In the genomic region with DNA sequence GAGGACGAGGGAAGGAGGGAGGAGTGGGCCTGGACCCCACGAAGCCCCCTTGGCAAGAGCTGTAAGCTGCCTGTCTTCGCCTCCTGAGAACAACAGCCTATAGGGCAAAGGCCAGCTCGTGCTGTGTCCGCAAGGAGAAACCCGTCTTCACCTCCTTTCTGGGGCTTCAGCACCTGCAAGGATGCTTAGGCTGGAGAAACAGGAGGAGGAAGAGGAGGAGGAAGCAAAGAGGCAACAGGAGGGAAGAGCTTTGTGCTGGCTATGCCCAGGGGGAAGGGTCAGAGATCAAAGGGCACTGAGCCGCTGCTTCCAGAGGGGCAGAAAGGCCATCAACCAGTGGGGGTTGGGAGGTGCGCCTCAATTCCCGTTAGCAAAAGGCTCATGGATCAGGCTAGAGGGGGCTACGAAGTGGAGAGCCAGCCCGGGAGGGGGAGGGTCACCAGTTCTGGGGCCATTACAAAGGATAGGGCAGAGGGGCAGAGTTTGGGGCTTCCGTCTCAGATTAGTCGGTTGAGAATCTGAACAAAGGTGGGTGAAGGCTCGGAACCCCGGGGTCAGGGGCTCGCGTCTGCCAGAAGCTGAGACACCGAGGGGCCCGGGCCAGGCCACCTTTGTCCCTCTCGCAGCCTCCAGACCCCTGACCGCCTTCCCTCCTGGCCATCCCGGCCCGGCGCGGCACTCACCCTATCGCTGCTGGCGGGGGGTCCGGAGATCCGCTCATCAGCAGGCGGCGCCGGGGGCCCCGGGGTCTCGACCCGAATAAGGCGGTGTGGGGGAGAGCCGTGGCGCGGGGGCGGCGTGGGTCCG, we compare ENCODE assay signal across 8 cellular contexts. TPM values are rescaled to one million over a fixed set of nuclear protein-coding genes. Genes with fewer than 3 reads are reported as not detected.
DNase-seq lines count a peak whose midpoint lies in the region; ATAC-seq and TF ChIP-seq lines count a peak whose summit lies in the region.

No MANE protein-coding gene starts in this region.

- peak overlapping the region; percentile 80 to 88 for H3K4me3 Mint-ChIP-seq in effector memory CD8-positive, alpha-beta T cell

- no peaks in the 10 kb centered on the region for H3K36me3 Mint-ChIP-seq in effector memory CD8-positive, alpha-beta T cell (ENCODE audit: insufficient read depth)

- H2AFZ ChIP-seq in Karpas-422 (ENCODE audit: low read length), result no peak overlapping the region
- H2AFZ ChIP-seq in neural cell (ENCODE audit: low read depth, low read length), result peak overlapping the region; percentile 61

- peak; percentile 9 for TF ChIP-seq EP300 in neural cell (conservative IDR thresholded peaks at IDR 0.05; ENCODE audit: poor library complexity, severe bottlenecking)

- TF ChIP-seq CTCF in neural cell (IDR thresholded peaks at IDR 0.05; ENCODE audit: poor library complexity, severe bottlenecking), result no peak

- peak; percentile 5 for ATAC-seq in effector memory CD8-positive, alpha-beta T cell (replicated peaks)
- no peak for ATAC-seq in GM19023 (IDR thresholded peaks at IDR 0.05; ENCODE audit: unreplicated experiment)
- no peak for ATAC-seq in HG03565 (IDR thresholded peaks at IDR 0.05; ENCODE audit: unreplicated experiment)

- H3K4me1 Mint-ChIP-seq in effector memory CD8-positive, alpha-beta T cell (ENCODE audit: low read depth in 2 of 2), result peaks cover 17 to 18% of the 10 kb centered on the region in 2 donors

- peak overlapping the region; percentile 61 to 90 (median 84) for H3K4me3 ChIP-seq in BLaER1 treated with 17β-estradiol and CSF1 and Interleukin-3, amounts not matched to agents 10 nM and 100 nM
- H3K4me3 ChIP-seq in Karpas-422 (ENCODE audit: low read length) (peak overlapping the region; percentile 72), neural cell (ENCODE audit: low read length) (peak overlapping the region; percentile 90)

- no peaks in the 10 kb centered on the region for H3K9me3 Mint-ChIP-seq in effector memory CD8-positive, alpha-beta T cell

- DNase-seq in Karpas-422 (peak; percentile 54), SHP77 treated with DMSO at 0.1 percent for 48 hours (lab: John Stamatoyannopoulos, UW) (no peak)
- no peak for DNase-seq in effector memory CD8-positive, alpha-beta T cell
- DNase-seq in activated CD4-positive, CD25-positive, alpha-beta regulatory T cell (lab: John Stamatoyannopoulos, UW), result no peak

- H3F3A ChIP-seq in neural cell (ENCODE audit: insufficient read depth, low read length, poor library complexity, severe bottlenecking), result no peaks in the 10 kb centered on the region

- H3K79me2 ChIP-seq in Karpas-422 (ENCODE audit: low read length) (peaks cover 61% of the 10 kb centered on the region), neural cell (replicated peaks; ENCODE audit: insufficient read depth, low read length) (peaks cover 56% of the 10 kb centered on the region)

- H3K4me1 ChIP-seq in BLaER1 treated with 17β-estradiol and CSF1 and Interleukin-3, amounts not matched to agents 10 nM and 100 nM, result peaks cover 53 to 65% (median 58%) of the 10 kb centered on the region in 10 experiments
- peaks cover 58% of the 10 kb centered on the region for H3K4me1 ChIP-seq in Karpas-422 (ENCODE audit: low read length)

- H3K9me3 ChIP-seq in BLaER1 treated with 17β-estradiol and CSF1 and Interleukin-3, amounts not matched to agents 10 nM and 100 nM (replicated peaks in 1 of 11), result no peaks in the 10 kb centered on the region
- no peaks in the 10 kb centered on the region for H3K9me3 ChIP-seq in Karpas-422 (ENCODE audit: low read length)
- H3K9me3 ChIP-seq in neural cell (ENCODE audit: low read length), result no peaks in the 10 kb centered on the region

- no peaks in the 10 kb centered on the region for H3K27me3 ChIP-seq in BLaER1 treated with 17β-estradiol and CSF1 and Interleukin-3, amounts not matched to agents 10 nM and 100 nM
- no peaks in the 10 kb centered on the region for H3K27me3 ChIP-seq in Karpas-422 (ENCODE audit: low read length)
- no peaks in the 10 kb centered on the region for H3K27me3 ChIP-seq in neural cell (ENCODE audit: insufficient read depth, low read depth, low read length)

- H4K20me1 ChIP-seq in BLaER1 treated with 17β-estradiol and CSF1 and Interleukin-3, amounts not matched to agents 10 nM and 100 nM, result peaks cover 0 to 50% (median 25%) of the 10 kb centered on the region in 11 experiments; a peak in 17 of 22 replicates
- H4K20me1 ChIP-seq in Karpas-422 (ENCODE audit: insufficient read depth, low read depth, low read length) (0 out of 2 replicates have a peak, but pooled peaks cover 6% of the 10 kb centered on the region), neural cell (ENCODE audit: insufficient read depth) (no peaks in the 10 kb centered on the region)

- H3K27me3 Mint-ChIP-seq in effector memory CD8-positive, alpha-beta T cell, result peaks cover 6 to 15% of the 10 kb centered on the region in 2 donors

- peak overlapping the region; percentile 58 to 79 for H3K27ac Mint-ChIP-seq in effector memory CD8-positive, alpha-beta T cell

- H3K27ac ChIP-seq in BLaER1 treated with 17β-estradiol and CSF1 and Interleukin-3, amounts not matched to agents 10 nM and 100 nM, result peak overlapping the region in 10 of 11 experiments; percentile 59 to 86 (median 82); a peak in 20 of 22 replicates
- peak overlapping the region; percentile 74 for H3K27ac ChIP-seq in Karpas-422 (ENCODE audit: low read length)
- peak overlapping the region; percentile 61 for H3K27ac ChIP-seq in neural cell (ENCODE audit: low read length)

- peak overlapping the region; percentile 79 to 93 (median 86) for H3K9ac ChIP-seq in BLaER1 treated with 17β-estradiol and CSF1 and Interleukin-3, amounts not matched to agents 10 nM and 100 nM
- peak overlapping the region; percentile 80 for H3K9ac ChIP-seq in Karpas-422 (ENCODE audit: low read length)
- H3K9ac ChIP-seq in neural cell (ENCODE audit: low read length), result peak overlapping the region; percentile 93

- H3K36me3 ChIP-seq in BLaER1 treated with 17β-estradiol and CSF1 and Interleukin-3, amounts not matched to agents 10 nM and 100 nM, result peaks cover 0 to 8% (median 0%) of the 10 kb centered on the region in 11 experiments; a peak in 1 of 22 replicates
- no peaks in the 10 kb centered on the region for H3K36me3 ChIP-seq in Karpas-422 (ENCODE audit: insufficient read depth, low read length)
- no peaks in the 10 kb centered on the region for H3K36me3 ChIP-seq in neural cell (ENCODE audit: insufficient read depth, low read length)

- no peak for TF ChIP-seq RAD21 in neural cell (conservative IDR thresholded peaks at IDR 0.05)

- peak overlapping the region; percentile 92 to 100 (median 98) for H3K4me2 ChIP-seq in BLaER1 treated with 17β-estradiol and CSF1 and Interleukin-3, amounts not matched to agents 10 nM and 100 nM
- H3K4me2 ChIP-seq in Karpas-422 (ENCODE audit: low read depth, low read length, poor library complexity, severe bottlenecking) (peak overlapping the region; percentile 97), neural cell (ENCODE audit: low read length) (peak overlapping the region; percentile 78)

- H3K9me2 ChIP-seq in Karpas-422 (replicated peaks; ENCODE audit: insufficient read depth, low read length) (no peaks in the 10 kb centered on the region), neural cell (ENCODE audit: insufficient read depth, low read length) (no peaks in the 10 kb centered on the region)

TF ChIP-seq in neural cell, 6 proteins besides CTCF, POLR2A, EP300 and RAD21:
- TF ChIP-seq, protein P1, sequence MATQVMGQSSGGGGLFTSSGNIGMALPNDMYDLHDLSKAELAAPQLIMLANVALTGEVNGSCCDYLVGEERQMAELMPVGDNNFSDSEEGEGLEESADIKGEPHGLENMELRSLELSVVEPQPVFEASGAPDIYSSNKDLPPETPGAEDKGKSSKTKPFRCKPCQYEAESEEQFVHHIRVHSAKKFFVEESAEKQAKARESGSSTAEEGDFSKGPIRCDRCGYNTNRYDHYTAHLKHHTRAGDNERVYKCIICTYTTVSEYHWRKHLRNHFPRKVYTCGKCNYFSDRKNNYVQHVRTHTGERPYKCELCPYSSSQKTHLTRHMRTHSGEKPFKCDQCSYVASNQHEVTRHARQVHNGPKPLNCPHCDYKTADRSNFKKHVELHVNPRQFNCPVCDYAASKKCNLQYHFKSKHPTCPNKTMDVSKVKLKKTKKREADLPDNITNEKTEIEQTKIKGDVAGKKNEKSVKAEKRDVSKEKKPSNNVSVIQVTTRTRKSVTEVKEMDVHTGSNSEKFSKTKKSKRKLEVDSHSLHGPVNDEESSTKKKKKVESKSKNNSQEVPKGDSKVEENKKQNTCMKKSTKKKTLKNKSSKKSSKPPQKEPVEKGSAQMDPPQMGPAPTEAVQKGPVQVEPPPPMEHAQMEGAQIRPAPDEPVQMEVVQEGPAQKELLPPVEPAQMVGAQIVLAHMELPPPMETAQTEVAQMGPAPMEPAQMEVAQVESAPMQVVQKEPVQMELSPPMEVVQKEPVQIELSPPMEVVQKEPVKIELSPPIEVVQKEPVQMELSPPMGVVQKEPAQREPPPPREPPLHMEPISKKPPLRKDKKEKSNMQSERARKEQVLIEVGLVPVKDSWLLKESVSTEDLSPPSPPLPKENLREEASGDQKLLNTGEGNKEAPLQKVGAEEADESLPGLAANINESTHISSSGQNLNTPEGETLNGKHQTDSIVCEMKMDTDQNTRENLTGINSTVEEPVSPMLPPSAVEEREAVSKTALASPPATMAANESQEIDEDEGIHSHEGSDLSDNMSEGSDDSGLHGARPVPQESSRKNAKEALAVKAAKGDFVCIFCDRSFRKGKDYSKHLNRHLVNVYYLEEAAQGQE (IDR thresholded peaks at IDR 0.05; ENCODE audit: borderline replicate concordance), result peak; percentile 9
- no peak for TF ChIP-seq MXI1 (conservative IDR thresholded peaks at IDR 0.05; ENCODE audit: poor library complexity, severe bottlenecking)
- TF ChIP-seq EZH2 (IDR thresholded peaks at IDR 0.05; ENCODE audit: borderline replicate concordance, insufficient read depth, low read length, poor library complexity, severe bottlenecking), result no peak

RNA-seq across cellular contexts. Expression of a gene that starts 0.8 kb away (rescaled TPM):
- total RNA-seq in Karpas-422 (2014; rRNA removed; shearing (Covaris generic); ENCODE audit: low replicate concordance), result 10.9 and 35.4 TPM in 2 replicates
- polyA plus RNA-seq in neural cell, result 41.5 and 50.6 TPM in 2 replicates
- polyA minus RNA-seq in neural cell, result 45.5 and 51.2 TPM in 2 replicates

RNA-seq across cellular contexts. Expression of a gene that starts 57.2 kb away (rescaled TPM):
- not detected in 2 replicates for total RNA-seq in Karpas-422 (2014; rRNA removed; shearing (Covaris generic); ENCODE audit: low replicate concordance)
- polyA plus RNA-seq in neural cell, result not detected in 2 replicates
- polyA minus RNA-seq in neural cell, result not detected in 2 replicates

RNA-seq across cellular contexts. Expression of a gene that starts 57.3 kb away (rescaled TPM):
- total RNA-seq in Karpas-422 (2014; rRNA removed; shearing (Covaris generic); ENCODE audit: low replicate concordance), result not detected in 2 replicates
- not detected in 2 replicates for polyA plus RNA-seq in neural cell
- not detected in 2 replicates for polyA minus RNA-seq in neural cell
